In genomic region chr13:106566682-106567420, GRCh38 we compare ENCODE assay signal across 8 cellular contexts. TPM values are rescaled to one million over a fixed set of nuclear protein-coding genes. Genes with fewer than 3 reads are reported as not detected.
DNase-seq lines count a peak whose midpoint lies in the region; ATAC-seq, FAIRE-seq and TF ChIP-seq lines count a peak whose summit lies in the region.

No MANE protein-coding gene starts in this region.

- H3K36me3 ChIP-seq in ovary = no peaks in the 10 kb centered on the region

- peak; percentile 89 for FAIRE-seq in GM19239 (lab: Jason Lieb, UNC)

- no peaks in the 10 kb centered on the region for H3K27me3 ChIP-seq in ovary

- intact Hi-C loops in Right ventricle myocardium inferior (cut with DNase I) = loop anchor here (1.0 kb wide), 1 partner anchor 32 kb away; the partner anchor contains the start of gene EFNB2
- intact Hi-C loops in ovary (cut with DNase I) = no loop called here

- H3K36me3 Mint-ChIP-seq in activated naive CD8-positive, alpha-beta T cell = no peaks in the 10 kb centered on the region

- no peak for TF ChIP-seq EP300 in ovary (IDR thresholded peaks at IDR 0.05)

- peak overlapping the region; percentile 89 to 90 for H3K27ac ChIP-seq in ovary

- H3K9me3 Mint-ChIP-seq in activated naive CD8-positive, alpha-beta T cell (ENCODE audit: low read depth) = no peaks in the 10 kb centered on the region

- no peak for TF ChIP-seq POLR2A in ovary (IDR thresholded peaks at IDR 0.05)

- H3K4me3 ChIP-seq in ovary = peak overlapping the region; percentile 85

- H3K9me3 ChIP-seq in ovary = no peaks in the 10 kb centered on the region

- peak overlapping the region; percentile 90 for H3K27ac Mint-ChIP-seq in activated naive CD8-positive, alpha-beta T cell

- peaks cover 66% of the 10 kb centered on the region for H3K4me1 Mint-ChIP-seq in activated naive CD8-positive, alpha-beta T cell (ENCODE audit: low read depth)

- ATAC-seq in HG03280 (IDR thresholded peaks at IDR 0.05; ENCODE audit: unreplicated experiment) = peak; percentile 45
- ATAC-seq in Right ventricle myocardium inferior = peak; percentile 72
- ATAC-seq in GM18870 (IDR thresholded peaks at IDR 0.05; ENCODE audit: unreplicated experiment) = no peak

- no peak for TF ChIP-seq CTCF in ovary (IDR thresholded peaks at IDR 0.05)

- H3K27me3 Mint-ChIP-seq in activated naive CD8-positive, alpha-beta T cell = no peaks in the 10 kb centered on the region

- 1% methylated on average over 25 of the region's 25 CpGs for WGBS in ovary, 3 donors

- H3K4me1 ChIP-seq in ovary (ENCODE audit: insufficient read depth) = peaks cover 12% of the 10 kb centered on the region

- in situ Hi-C loops in Caki2 (cut with HindIII; ENCODE audit: low pct_unique_long_range_greater_than_20kb, low sequenced_read_pairs) = no loop called here

- peak overlapping the region; percentile 99 for H3K4me3 Mint-ChIP-seq in activated naive CD8-positive, alpha-beta T cell

- DNase-seq in Caki2 (ENCODE audit: low read depth) (peak; percentile 25), GM19239 (ENCODE audit: insufficient read length, low spot score) (peak; percentile 38), NOMO-1 (lab: John Stamatoyannopoulos, UW; ENCODE audit: unreplicated experiment in 2 of 2) (peak; percentile 47 to 58), Right ventricle myocardium inferior (ENCODE audit: missing footprints) (peak; percentile 71), ovary (peak in 4 of 5 donors; percentile 54 to 68 (median 60))

RNA-seq across cellular contexts. Expression of gene ARGLU1, which starts 1.1 kb away (rescaled TPM):
- 23.5 and 53.1 TPM in 2 replicates for total RNA-seq in Caki2 (2014; rRNA removed; shearing (Covaris generic); ENCODE audit: low replicate concordance)
- total RNA-seq in Right ventricle myocardium inferior (26.0 TPM), ovary (100 to 1,000 TPM in 2 of 7 donors, 10 to 100 TPM in 5; 72.6 to 136 (median 76.8) TPM)
- 100 to 1,000 TPM in 1 of 2 donors, 10 to 100 TPM in 1; 72.5 to 108 TPM for polyA plus RNA-seq in ovary

RNA-seq across cellular contexts. Expression of gene EFNB2, which starts 31.4 kb away (rescaled TPM):
- 11.9 and 17.5 TPM in 2 replicates for total RNA-seq in Caki2 (2014; rRNA removed; shearing (Covaris generic); ENCODE audit: low replicate concordance)
- 9.6 TPM for total RNA-seq in Right ventricle myocardium inferior
- total RNA-seq in ovary = 10 to 100 TPM in 3 of 7 donors, 1 to 10 TPM in 4; 3.7 to 33.2 (median 8.7) TPM
- polyA plus RNA-seq in ovary = 10 to 100 TPM; 13.5 to 25.3 TPM
